ENCODE assay signal across 8 cellular contexts in the genomic region with DNA sequence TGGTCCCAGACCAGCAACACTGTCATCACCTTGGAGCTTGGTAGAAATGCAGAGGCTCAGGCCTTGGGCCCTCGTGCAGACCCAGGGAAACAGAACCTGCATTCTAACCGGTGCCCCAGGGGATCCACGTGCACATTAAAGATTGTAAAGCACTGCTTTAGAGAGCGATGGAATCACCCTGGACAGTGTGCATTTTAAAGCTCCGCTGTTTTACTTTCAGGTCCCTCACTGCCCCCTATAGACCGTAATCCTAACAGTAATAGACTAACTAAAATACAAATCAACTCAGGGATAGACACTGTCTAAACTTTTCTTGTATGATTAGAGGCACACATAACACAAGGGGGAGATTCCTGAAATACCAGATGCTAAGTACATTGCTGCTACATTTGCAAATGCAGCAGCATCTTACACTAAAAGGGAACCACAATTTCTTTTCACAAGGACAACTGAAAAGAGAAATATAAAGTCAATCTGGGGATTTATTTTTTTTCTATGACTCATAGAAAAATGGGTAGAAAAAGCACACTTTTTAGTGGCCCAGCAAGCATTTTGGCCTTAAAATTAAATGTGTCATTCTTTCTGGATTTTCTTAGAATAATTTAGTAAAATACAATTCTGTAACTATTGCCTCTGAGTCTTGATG. TPM values are rescaled to one million over a fixed set of nuclear protein-coding genes. Genes with fewer than 3 reads are reported as not detected.
DNase-seq lines count a peak whose midpoint lies in the region; ATAC-seq and TF ChIP-seq lines count a peak whose summit lies in the region.

No MANE protein-coding gene starts in this region.

- no peaks in the 10 kb centered on the region for H4K20me1 ChIP-seq in GM23338 (replicated peaks; ENCODE audit: insufficient read depth)

- POLR2A ChIA-PET in AG04449 (lab: Yijun Ruan, JAX): no interaction called here

- H3K36me3 Mint-ChIP-seq in GM23338 (ENCODE audit: low read depth): no peaks in the 10 kb centered on the region
- no peaks in the 10 kb centered on the region for H3K36me3 Mint-ChIP-seq in activated T-helper 17 cell treated with anti-CD3 and anti-CD28 coated beads, Interleukin-2, amount 50 U/mL, for 72 hours (ENCODE audit: low read depth)

- H2AFZ ChIP-seq in GM23338: peak overlapping the region; percentile 86; the same call in 1 of the 2 replicates

- no peaks in the 10 kb centered on the region for H3K9me2 ChIP-seq in GM23338 (ENCODE audit: insufficient read depth)

- no peak overlapping the region for H3K27ac Mint-ChIP-seq in GM23338
- H3K27ac Mint-ChIP-seq in activated T-helper 17 cell treated with anti-CD3 and anti-CD28 coated beads, Interleukin-2, amount 50 U/mL, for 72 hours: no peak overlapping the region

- peak overlapping the region; percentile 39; the same call in 1 of the 2 replicates for H3K4me2 ChIP-seq in GM23338

- DNase-seq in AG04449 (ENCODE audit: low read depth, low spot score) (peak; percentile 9), GM23338 (ENCODE audit: low spot score) (peak; percentile 81), SJCRH30 (peak; percentile 15 to 51), left cardiac atrium (no peak)
- no peak for DNase-seq in stimulated activated CD8-positive, alpha-beta memory T cell treated with anti-CD3 and anti-CD28 coated beads, Interleukin-4, amount 100 ng/mL, for 48 hours

- H3K4me1 Mint-ChIP-seq in GM23338: peaks cover 14% of the 10 kb centered on the region
- peaks cover 3% of the 10 kb centered on the region for H3K4me1 Mint-ChIP-seq in activated T-helper 17 cell treated with anti-CD3 and anti-CD28 coated beads, Interleukin-2, amount 50 U/mL, for 72 hours

- no peak overlapping the region for H3K4me3 Mint-ChIP-seq in GM23338
- no peak overlapping the region for H3K4me3 Mint-ChIP-seq in activated T-helper 17 cell treated with anti-CD3 and anti-CD28 coated beads, Interleukin-2, amount 50 U/mL, for 72 hours

- H3K27me3 ChIP-seq in GM23338 (ENCODE audit: insufficient read depth): no peaks in the 10 kb centered on the region
- peaks cover 10% of the 10 kb centered on the region for H3K27me3 ChIP-seq in SJCRH30

- CTCF ChIA-PET in AG04449 (lab: Yijun Ruan, JAX): interaction anchor here (0.6 to 11.5 kb wide), 22 partner anchors 8 to 425 kb away, joined by 3 to 370 read pairs (median 4); partner anchors contain the start of genes C15orf40 and SH3GL3

- no peaks in the 10 kb centered on the region for H3K9me3 Mint-ChIP-seq in GM23338
- no peaks in the 10 kb centered on the region for H3K9me3 Mint-ChIP-seq in activated T-helper 17 cell treated with anti-CD3 and anti-CD28 coated beads, Interleukin-2, amount 50 U/mL, for 72 hours

- no peaks in the 10 kb centered on the region for H3K36me3 ChIP-seq in GM23338 (ENCODE audit: insufficient read depth)
- H3K36me3 ChIP-seq in SJCRH30: no peaks in the 10 kb centered on the region

- peak; percentile 53 for TF ChIP-seq CTCF in AG04449 (IDR thresholded peaks at IDR 0.05; ENCODE audit: insufficient read depth, low read length, missing control alignments)
- TF ChIP-seq CTCF in GM23338 (conservative IDR thresholded peaks at IDR 0.05; ENCODE audit: low read depth in 2 of 2): peak; percentile 74 to 80

- no peak overlapping the region for H3K27ac ChIP-seq in GM23338 (ENCODE audit: low read depth)
- no peak overlapping the region for H3K27ac ChIP-seq in SJCRH30

- no peaks in the 10 kb centered on the region for H3F3A ChIP-seq in GM23338 (replicated peaks; ENCODE audit: low read depth)

- H3K79me2 ChIP-seq in GM23338 (replicated peaks; ENCODE audit: insufficient read depth): no peaks in the 10 kb centered on the region

- no peak overlapping the region for H3K4me3 ChIP-seq in AG04449 (ENCODE audit: low read depth, low read length)
- H3K4me3 ChIP-seq in GM23338: no peak overlapping the region
- no peak overlapping the region for H3K4me3 ChIP-seq in SJCRH30

- H3K4me1 ChIP-seq in GM23338 (ENCODE audit: insufficient read depth) (no peaks in the 10 kb centered on the region; the same call in 1 of the 2 replicates), SJCRH30 (no peaks in the 10 kb centered on the region)

- peaks cover 8% of the 10 kb centered on the region for H3K27me3 Mint-ChIP-seq in GM23338 (ENCODE audit: insufficient read depth, low read depth, poor library complexity)
- H3K27me3 Mint-ChIP-seq in activated T-helper 17 cell treated with anti-CD3 and anti-CD28 coated beads, Interleukin-2, amount 50 U/mL, for 72 hours: peaks cover 26% of the 10 kb centered on the region

- ATAC-seq in GM23338 (peak; percentile 80), left cardiac atrium (peak; percentile 67 to 91), GM21360 (IDR thresholded peaks at IDR 0.05; ENCODE audit: unreplicated experiment) (no peak), HG03342 (IDR thresholded peaks at IDR 0.05; ENCODE audit: unreplicated experiment) (no peak)
- no peak for ATAC-seq in activated T-helper 17 cell treated with anti-CD3 and anti-CD28 coated beads, Interleukin-2, amount 50 U/mL, for 72 hours (replicated peaks)

- no peaks in the 10 kb centered on the region for H3K9me3 ChIP-seq in SJCRH30 (replicated peaks)

- intact Hi-C loops in left cardiac atrium (cut with DNase I): loop anchor here (1.0 to 5.0 kb wide), 3 partner anchors 121 to 189 kb away; no protein-coding TSS in a partner anchor

TF ChIP-seq in GM23338, 12 proteins besides CTCF, POLR2A, EP300 and RAD21:
- TF ChIP-seq CREB1 (CRISPR knock-in tag; IDR thresholded peaks at IDR 0.05; ENCODE audit: low read depth) (no peak), EZH2 (IDR thresholded peaks at IDR 0.05; ENCODE audit: low read depth, unreplicated experiment) (no peak), STAT1 (IDR thresholded peaks at IDR 0.05; ENCODE audit: unreplicated experiment) (no peak), EZH2phosphoT487 (IDR thresholded peaks at IDR 0.05; ENCODE audit: unreplicated experiment) (no peak), NANOG (IDR thresholded peaks at IDR 0.05; ENCODE audit: borderline replicate concordance) (no peak)

RNA-seq across cellular contexts. Expression of gene SH3GL3, which starts 10.5 kb away (rescaled TPM):
- total RNA-seq in GM23338 (2014; rRNA removed; shearing (Covaris generic)): 21.1 and 21.7 TPM in 2 replicates
- polyA plus RNA-seq in GM23338 (2016; fragmentation: Nextera tagmentation; extraction: Ambion mirVana): 15.9 and 18.8 TPM in 2 replicates
- not detected in 2 replicates for total RNA-seq in SJCRH30 (2014; rRNA removed; shearing (Covaris generic))
- under 1 TPM; 0.38 to 0.63 TPM for total RNA-seq in left cardiac atrium
- total RNA-seq in activated T-helper 17 cell treated with anti-CD3 and anti-CD28 coated beads, Interleukin-2, amount 50 U/mL, for 72 hours: under 1 TPM in 1 of 2 donors, not detected in 1; 0.74 TPM

Comparison
In these comparisons a context has a peak if more than half of its experiments do, and no peak if none do; other contexts are left out.
1. DNase-seq: peak in AG04449 (single experiment), GM23338 (single experiment) and SJCRH30 (2 of 2); none in left cardiac atrium (single experiment) and stimulated activated CD8-positive, alpha-beta memory T cell treated with anti-CD3 and anti-CD28 coated beads, Interleukin-4, amount 100 ng/mL, for 48 hours (single experiment).
2. ATAC-seq: peak in GM23338 (single experiment) and left cardiac atrium (2 of 2); none in GM21360 (single experiment), activated T-helper 17 cell treated with anti-CD3 and anti-CD28 coated beads, Interleukin-2, amount 50 U/mL, for 72 hours (single experiment) and HG03342 (single experiment).
3. RNA of gene SH3GL3, which starts 10.5 kb away (total RNA-seq): 21.1 to 21.7 TPM in GM23338; 0.74 TPM in activated T-helper 17 cell treated with anti-CD3 and anti-CD28 coated beads, Interleukin-2, amount 50 U/mL, for 72 hours, 0.38 to 0.63 TPM in left cardiac atrium and not detected in SJCRH30; every median in the first group is over 10 times any median in the second.